8 cellular contexts compared by ENCODE assay signal in genomic region chr11:47248304-47248663, GRCh38. TPM values are rescaled to one million over a fixed set of nuclear protein-coding genes. Genes with fewer than 3 reads are reported as not detected.
DNase-seq lines count a peak whose midpoint lies in the region; ATAC-seq lines count a peak whose summit lies in the region.

No MANE protein-coding gene starts in this region.

- WGBS in neuronal stem cell (ENCODE audit: extremely low coverage in 2 of 2, insufficient read length in 2 of 2, insufficient replicate concordance in 1 of 2), 2 donors, result no CpG with 5 or more reads among the region's 7 CpGs

- peaks cover 21 to 38% of the 10 kb centered on the region in 2 donors for H3K36me3 ChIP-seq in neuronal stem cell (replicated peaks in 1 of 2; ENCODE audit: control insufficient read depth in 2 of 2, insufficient read depth in 2 of 2, low read length in 2 of 2)

- peaks cover 7% of the 10 kb centered on the region for H3K79me1 ChIP-seq in neuronal stem cell (ENCODE audit: low read depth, low read length)

- H3K4me2 ChIP-seq in neuronal stem cell (ENCODE audit: insufficient read depth, low read length, poor library complexity, severe bottlenecking), result peak overlapping the region; percentile 73

- no peak overlapping the region for H4K91ac ChIP-seq in neuronal stem cell (ENCODE audit: low read depth, low read length, poor library complexity)

- no peak overlapping the region for H4K8ac ChIP-seq in neuronal stem cell (ENCODE audit: low read depth, low read length)

- H2BK120ac ChIP-seq in neuronal stem cell (ENCODE audit: low read depth, low read length), result peak overlapping the region; percentile 13

- H3K14ac ChIP-seq in neuronal stem cell (ENCODE audit: low read length), result peak overlapping the region; percentile 22

- peak; percentile 31 for DNase-seq in RPMI7951 (ENCODE audit: low read depth)
- peak; percentile 51 for DNase-seq in neuronal stem cell (ENCODE audit: low spot score)
- DNase-seq in DMS153 (lab: John Stamatoyannopoulos, UW), result no peak
- DNase-seq in mesenteric fat pad (ENCODE audit: low spot score), result no peak
- DNase-seq in amniotic stem cell (lab: John Stamatoyannopoulos, UW), result no peak

- ATAC-seq in GM18867 (IDR thresholded peaks at IDR 0.05; ENCODE audit: unreplicated experiment), result peak; percentile 30
- peak; percentile 29 for ATAC-seq in HG02798 (IDR thresholded peaks at IDR 0.05; ENCODE audit: poor library complexity, unreplicated experiment)
- peak; percentile 9 for ATAC-seq in esophagus mucosa

- no peak overlapping the region for H2BK12ac ChIP-seq in neuronal stem cell (ENCODE audit: low read length)

- H3K27me3 ChIP-seq in neuronal stem cell (ENCODE audit: control insufficient read depth in 3 of 3, insufficient read depth in 3 of 3, low read depth in 1 of 3, low read length in 3 of 3), result no peaks in the 10 kb centered on the region

- H2BK5ac ChIP-seq in neuronal stem cell (ENCODE audit: low read length), result peak overlapping the region; percentile 85

- H3K18ac ChIP-seq in neuronal stem cell (ENCODE audit: low read length), result peak overlapping the region; percentile 89

- peak overlapping the region; percentile 60 for H3K27ac ChIP-seq in neuronal stem cell (replicated peaks; ENCODE audit: low read length)

- no peak overlapping the region for H2BK15ac ChIP-seq in neuronal stem cell (ENCODE audit: low read length)

- peak overlapping the region; percentile 93 for H3K9ac ChIP-seq in neuronal stem cell (ENCODE audit: low read depth, low read length, poor library complexity)

- peak overlapping the region; percentile 61 to 93 for H3K4me3 ChIP-seq in neuronal stem cell (ENCODE audit: low read length in 2 of 2)

- H2AK5ac ChIP-seq in neuronal stem cell (ENCODE audit: low read depth, low read length), result no peak overlapping the region

- H3K9me3 ChIP-seq in neuronal stem cell (replicated peaks in 1 of 2; ENCODE audit: control insufficient read depth in 2 of 2, insufficient read depth in 1 of 2, low read depth in 1 of 2, low read length in 2 of 2), result no peaks in the 10 kb centered on the region

- H3K23ac ChIP-seq in neuronal stem cell (ENCODE audit: low read depth, low read length, poor library complexity), result peak overlapping the region; percentile 96

- H3K4ac ChIP-seq in neuronal stem cell (ENCODE audit: low read length), result no peak overlapping the region

- peaks cover 6 to 10% of the 10 kb centered on the region in 2 donors for H3K4me1 ChIP-seq in neuronal stem cell (ENCODE audit: control insufficient read depth in 2 of 2, insufficient read depth in 1 of 2, low read depth in 1 of 2, low read length in 2 of 2)

- H2AFZ ChIP-seq in neuronal stem cell (ENCODE audit: low read length), result peak overlapping the region; percentile 95

RNA-seq across cellular contexts. Expression of gene ACP2, which starts 0.3 kb away (rescaled TPM):
- 27.1 and 39.9 TPM in 2 replicates for total RNA-seq in RPMI7951 (2014; rRNA removed; shearing (Covaris generic))
- total RNA-seq in esophagus mucosa, result 12.7 TPM
- 14.9 TPM for polyA plus RNA-seq in neuronal stem cell (2013, experiment 1 of 2)
- 16.5 TPM for polyA plus RNA-seq in neuronal stem cell (2013, experiment 2 of 2)
- 38.2 TPM for total RNA-seq in mesenteric fat pad

RNA-seq across cellular contexts. Expression of gene NR1H3, which starts 9.5 kb away (rescaled TPM):
- 7.9 and 8.4 TPM in 2 replicates for total RNA-seq in RPMI7951 (2014; rRNA removed; shearing (Covaris generic))
- 5.8 TPM for total RNA-seq in esophagus mucosa
- 13.8 TPM for polyA plus RNA-seq in neuronal stem cell (2013, experiment 1 of 2)
- 13.5 TPM for polyA plus RNA-seq in neuronal stem cell (2013, experiment 2 of 2)
- 73.2 TPM for total RNA-seq in mesenteric fat pad

RNA-seq across cellular contexts. Expression of gene MADD, which starts 21.6 kb away (rescaled TPM):
- 13.5 and 17.0 TPM in 2 replicates for total RNA-seq in RPMI7951 (2014; rRNA removed; shearing (Covaris generic))
- total RNA-seq in esophagus mucosa (11.4 TPM), mesenteric fat pad (35.7 TPM)
- polyA plus RNA-seq in neuronal stem cell (2013, experiment 1 of 2), result 21.0 TPM
- polyA plus RNA-seq in neuronal stem cell (2013, experiment 2 of 2), result 16.1 TPM

RNA-seq across cellular contexts. Expression of gene DDB2, which starts 33.5 kb away (rescaled TPM):
- 22.7 and 35.0 TPM in 2 replicates for total RNA-seq in RPMI7951 (2014; rRNA removed; shearing (Covaris generic))
- 49.3 TPM for total RNA-seq in esophagus mucosa
- polyA plus RNA-seq in neuronal stem cell (2013, experiment 1 of 2), result 96.5 TPM
- polyA plus RNA-seq in neuronal stem cell (2013, experiment 2 of 2), result 91.1 TPM
- 21.0 TPM for total RNA-seq in mesenteric fat pad

Comparison
In these comparisons a context has a peak if more than half of its experiments do, and no peak if none do; other contexts are left out.
1. DNase-seq: peak in RPMI7951 (single experiment) and neuronal stem cell (single experiment); none in DMS153 (single experiment), mesenteric fat pad (single experiment) and amniotic stem cell (single experiment).
2. Peak in every context shown above with its lines, with median percentiles within 50 percentile points of each other: ATAC-seq.